ENCODE assay signal across 1 cellular context in genomic region chr1:167627865-167628641, GRCh38.
TF ChIP-seq lines count a peak whose summit lies in the region.

No MANE protein-coding gene starts in this region.

TF ChIP-seq in HepG2, 621 proteins besides CTCF, POLR2A, EP300 and RAD21 (continued from another document and continues in another):
- TF ChIP-seq MNT (IDR thresholded peaks at IDR 0.05) (no peak), GABPB1 (CRISPR knock-in tag; IDR thresholded peaks at IDR 0.05) (peak; percentile 66; the same call in 1 of the 2 replicates), HOXA3 (CRISPR knock-in tag; IDR thresholded peaks at IDR 0.05) (0 out of 2 replicates have a peak, but pooled peaks have one; percentile 29), MXD3 (CRISPR knock-in tag; IDR thresholded peaks at IDR 0.05) (no peak), ZNF841 (CRISPR knock-in tag; IDR thresholded peaks at IDR 0.05; ENCODE audit: borderline replicate concordance) (no peak), RARG (CRISPR knock-in tag; IDR thresholded peaks at IDR 0.05; ENCODE audit: low read depth) (no peak), ZNF766 (CRISPR knock-in tag; IDR thresholded peaks at IDR 0.05; ENCODE audit: borderline replicate concordance) (no peak), SAP130 (CRISPR knock-in tag; IDR thresholded peaks at IDR 0.05; ENCODE audit: low read depth) (peak; percentile 37; the same call in 1 of the 2 replicates), ZNF609 (CRISPR knock-in tag; IDR thresholded peaks at IDR 0.05; ENCODE audit: borderline replicate concordance) (peak; percentile 37; the same call in 1 of the 2 replicates), KDM6A (CRISPR knock-in tag; IDR thresholded peaks at IDR 0.05; ENCODE audit: low read depth) (peak; percentile 42; the same call in 1 of the 2 replicates), ZFP37 (CRISPR knock-in tag; IDR thresholded peaks at IDR 0.05; ENCODE audit: borderline replicate concordance) (no peak), FOXC1 (CRISPR knock-in tag; IDR thresholded peaks at IDR 0.05; ENCODE audit: borderline replicate concordance) (no peak), FOXO1 (CRISPR knock-in tag; IDR thresholded peaks at IDR 0.05) (no peak), PHF21A (CRISPR knock-in tag; IDR thresholded peaks at IDR 0.05) (peak; percentile 45; the same call in 1 of the 2 replicates), TCF7L2 (IDR thresholded peaks at IDR 0.05; ENCODE audit: low read depth, low read length) (no peak), DR1 (CRISPR knock-in tag; IDR thresholded peaks at IDR 0.05) (no peak), ZNF546 (CRISPR knock-in tag; conservative IDR thresholded peaks at IDR 0.05) (no peak), NR2F2 (IDR thresholded peaks at IDR 0.05; ENCODE audit: borderline replicate concordance, low read depth) (no peak), GABPA (IDR thresholded peaks at IDR 0.05; ENCODE audit: low read depth, low read length) (no peak), GABPA (CRISPR knock-in tag; IDR thresholded peaks at IDR 0.05; ENCODE audit: low read depth) (peak; percentile 75), ZNF44 (CRISPR knock-in tag; IDR thresholded peaks at IDR 0.05) (no peak), HMG20B (CRISPR knock-in tag; conservative IDR thresholded peaks at IDR 0.05) (0 out of 2 replicates have a peak, but pooled peaks have one; percentile 77), RXRA (CRISPR knock-in tag; IDR thresholded peaks at IDR 0.05) (peak; percentile 70; the same call in 1 of the 2 replicates), RBM22 (optimal IDR thresholded peaks at IDR 0.05; ENCODE audit: low read length) (no peak), CBX5 (CRISPR knock-in tag; IDR thresholded peaks at IDR 0.05; ENCODE audit: borderline replicate concordance) (no peak; the same call in 1 of the 2 replicates), HNRNPL (IDR thresholded peaks at IDR 0.05; ENCODE audit: low read depth, low read length) (no peak), TCF12 (IDR thresholded peaks at IDR 0.05) (no peak), TCF12 (CRISPR knock-in tag; IDR thresholded peaks at IDR 0.05) (no peak), MAX (IDR thresholded peaks at IDR 0.05) (peak; percentile 45; the same call in 1 of the 2 replicates), JUNB (CRISPR knock-in tag; IDR thresholded peaks at IDR 0.05; ENCODE audit: borderline replicate concordance) (no peak)
- TF ChIP-seq, protein P1, sequence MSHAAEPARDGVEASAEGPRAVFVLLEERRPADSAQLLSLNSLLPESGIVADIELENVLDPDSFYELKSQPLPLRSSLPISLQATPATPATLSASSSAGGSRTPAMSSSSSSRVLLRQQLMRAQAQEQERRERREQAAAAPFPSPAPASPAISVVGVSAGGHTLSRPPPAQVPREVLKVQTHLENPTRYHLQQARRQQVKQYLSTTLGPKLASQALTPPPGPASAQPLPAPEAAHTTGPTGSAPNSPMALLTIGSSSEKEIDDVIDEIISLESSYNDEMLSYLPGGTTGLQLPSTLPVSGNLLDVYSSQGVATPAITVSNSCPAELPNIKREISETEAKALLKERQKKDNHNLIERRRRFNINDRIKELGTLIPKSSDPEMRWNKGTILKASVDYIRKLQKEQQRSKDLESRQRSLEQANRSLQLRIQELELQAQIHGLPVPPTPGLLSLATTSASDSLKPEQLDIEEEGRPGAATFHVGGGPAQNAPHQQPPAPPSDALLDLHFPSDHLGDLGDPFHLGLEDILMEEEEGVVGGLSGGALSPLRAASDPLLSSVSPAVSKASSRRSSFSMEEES (CRISPR knock-in tag; IDR thresholded peaks at IDR 0.05) = no peak
- TF ChIP-seq, protein P2, sequence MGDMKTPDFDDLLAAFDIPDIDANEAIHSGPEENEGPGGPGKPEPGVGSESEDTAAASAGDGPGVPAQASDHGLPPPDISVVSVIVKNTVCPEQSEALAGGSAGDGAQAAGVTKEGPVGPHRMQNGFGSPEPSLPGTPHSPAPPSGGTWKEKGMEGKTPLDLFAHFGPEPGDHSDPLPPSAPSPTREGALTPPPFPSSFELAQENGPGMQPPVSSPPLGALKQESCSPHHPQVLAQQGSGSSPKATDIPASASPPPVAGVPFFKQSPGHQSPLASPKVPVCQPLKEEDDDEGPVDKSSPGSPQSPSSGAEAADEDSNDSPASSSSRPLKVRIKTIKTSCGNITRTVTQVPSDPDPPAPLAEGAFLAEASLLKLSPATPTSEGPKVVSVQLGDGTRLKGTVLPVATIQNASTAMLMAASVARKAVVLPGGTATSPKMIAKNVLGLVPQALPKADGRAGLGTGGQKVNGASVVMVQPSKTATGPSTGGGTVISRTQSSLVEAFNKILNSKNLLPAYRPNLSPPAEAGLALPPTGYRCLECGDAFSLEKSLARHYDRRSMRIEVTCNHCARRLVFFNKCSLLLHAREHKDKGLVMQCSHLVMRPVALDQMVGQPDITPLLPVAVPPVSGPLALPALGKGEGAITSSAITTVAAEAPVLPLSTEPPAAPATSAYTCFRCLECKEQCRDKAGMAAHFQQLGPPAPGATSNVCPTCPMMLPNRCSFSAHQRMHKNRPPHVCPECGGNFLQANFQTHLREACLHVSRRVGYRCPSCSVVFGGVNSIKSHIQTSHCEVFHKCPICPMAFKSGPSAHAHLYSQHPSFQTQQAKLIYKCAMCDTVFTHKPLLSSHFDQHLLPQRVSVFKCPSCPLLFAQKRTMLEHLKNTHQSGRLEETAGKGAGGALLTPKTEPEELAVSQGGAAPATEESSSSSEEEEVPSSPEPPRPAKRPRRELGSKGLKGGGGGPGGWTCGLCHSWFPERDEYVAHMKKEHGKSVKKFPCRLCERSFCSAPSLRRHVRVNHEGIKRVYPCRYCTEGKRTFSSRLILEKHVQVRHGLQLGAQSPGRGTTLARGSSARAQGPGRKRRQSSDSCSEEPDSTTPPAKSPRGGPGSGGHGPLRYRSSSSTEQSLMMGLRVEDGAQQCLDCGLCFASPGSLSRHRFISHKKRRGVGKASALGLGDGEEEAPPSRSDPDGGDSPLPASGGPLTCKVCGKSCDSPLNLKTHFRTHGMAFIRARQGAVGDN (CRISPR knock-in tag; IDR thresholded peaks at IDR 0.05) = peak; percentile 45
- TF ChIP-seq, protein P3, sequence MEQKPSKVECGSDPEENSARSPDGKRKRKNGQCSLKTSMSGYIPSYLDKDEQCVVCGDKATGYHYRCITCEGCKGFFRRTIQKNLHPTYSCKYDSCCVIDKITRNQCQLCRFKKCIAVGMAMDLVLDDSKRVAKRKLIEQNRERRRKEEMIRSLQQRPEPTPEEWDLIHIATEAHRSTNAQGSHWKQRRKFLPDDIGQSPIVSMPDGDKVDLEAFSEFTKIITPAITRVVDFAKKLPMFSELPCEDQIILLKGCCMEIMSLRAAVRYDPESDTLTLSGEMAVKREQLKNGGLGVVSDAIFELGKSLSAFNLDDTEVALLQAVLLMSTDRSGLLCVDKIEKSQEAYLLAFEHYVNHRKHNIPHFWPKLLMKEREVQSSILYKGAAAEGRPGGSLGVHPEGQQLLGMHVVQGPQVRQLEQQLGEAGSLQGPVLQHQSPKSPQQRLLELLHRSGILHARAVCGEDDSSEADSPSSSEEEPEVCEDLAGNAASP (CRISPR knock-in tag; IDR thresholded peaks at IDR 0.05; ENCODE audit: borderline replicate concordance) = peak; percentile 81; the same call in 1 of the 2 replicates
- TF ChIP-seq, protein P4, sequence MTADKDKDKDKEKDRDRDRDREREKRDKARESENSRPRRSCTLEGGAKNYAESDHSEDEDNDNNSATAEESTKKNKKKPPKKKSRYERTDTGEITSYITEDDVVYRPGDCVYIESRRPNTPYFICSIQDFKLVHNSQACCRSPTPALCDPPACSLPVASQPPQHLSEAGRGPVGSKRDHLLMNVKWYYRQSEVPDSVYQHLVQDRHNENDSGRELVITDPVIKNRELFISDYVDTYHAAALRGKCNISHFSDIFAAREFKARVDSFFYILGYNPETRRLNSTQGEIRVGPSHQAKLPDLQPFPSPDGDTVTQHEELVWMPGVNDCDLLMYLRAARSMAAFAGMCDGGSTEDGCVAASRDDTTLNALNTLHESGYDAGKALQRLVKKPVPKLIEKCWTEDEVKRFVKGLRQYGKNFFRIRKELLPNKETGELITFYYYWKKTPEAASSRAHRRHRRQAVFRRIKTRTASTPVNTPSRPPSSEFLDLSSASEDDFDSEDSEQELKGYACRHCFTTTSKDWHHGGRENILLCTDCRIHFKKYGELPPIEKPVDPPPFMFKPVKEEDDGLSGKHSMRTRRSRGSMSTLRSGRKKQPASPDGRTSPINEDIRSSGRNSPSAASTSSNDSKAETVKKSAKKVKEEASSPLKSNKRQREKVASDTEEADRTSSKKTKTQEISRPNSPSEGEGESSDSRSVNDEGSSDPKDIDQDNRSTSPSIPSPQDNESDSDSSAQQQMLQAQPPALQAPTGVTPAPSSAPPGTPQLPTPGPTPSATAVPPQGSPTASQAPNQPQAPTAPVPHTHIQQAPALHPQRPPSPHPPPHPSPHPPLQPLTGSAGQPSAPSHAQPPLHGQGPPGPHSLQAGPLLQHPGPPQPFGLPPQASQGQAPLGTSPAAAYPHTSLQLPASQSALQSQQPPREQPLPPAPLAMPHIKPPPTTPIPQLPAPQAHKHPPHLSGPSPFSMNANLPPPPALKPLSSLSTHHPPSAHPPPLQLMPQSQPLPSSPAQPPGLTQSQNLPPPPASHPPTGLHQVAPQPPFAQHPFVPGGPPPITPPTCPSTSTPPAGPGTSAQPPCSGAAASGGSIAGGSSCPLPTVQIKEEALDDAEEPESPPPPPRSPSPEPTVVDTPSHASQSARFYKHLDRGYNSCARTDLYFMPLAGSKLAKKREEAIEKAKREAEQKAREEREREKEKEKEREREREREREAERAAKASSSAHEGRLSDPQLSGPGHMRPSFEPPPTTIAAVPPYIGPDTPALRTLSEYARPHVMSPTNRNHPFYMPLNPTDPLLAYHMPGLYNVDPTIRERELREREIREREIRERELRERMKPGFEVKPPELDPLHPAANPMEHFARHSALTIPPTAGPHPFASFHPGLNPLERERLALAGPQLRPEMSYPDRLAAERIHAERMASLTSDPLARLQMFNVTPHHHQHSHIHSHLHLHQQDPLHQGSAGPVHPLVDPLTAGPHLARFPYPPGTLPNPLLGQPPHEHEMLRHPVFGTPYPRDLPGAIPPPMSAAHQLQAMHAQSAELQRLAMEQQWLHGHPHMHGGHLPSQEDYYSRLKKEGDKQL (CRISPR knock-in tag; IDR thresholded peaks at IDR 0.05; ENCODE audit: low read depth) = 0 out of 2 replicates have a peak, but pooled peaks have one; percentile 46
